Comparison of ENCODE assay signal across 14 cellular contexts in the genomic region with DNA sequence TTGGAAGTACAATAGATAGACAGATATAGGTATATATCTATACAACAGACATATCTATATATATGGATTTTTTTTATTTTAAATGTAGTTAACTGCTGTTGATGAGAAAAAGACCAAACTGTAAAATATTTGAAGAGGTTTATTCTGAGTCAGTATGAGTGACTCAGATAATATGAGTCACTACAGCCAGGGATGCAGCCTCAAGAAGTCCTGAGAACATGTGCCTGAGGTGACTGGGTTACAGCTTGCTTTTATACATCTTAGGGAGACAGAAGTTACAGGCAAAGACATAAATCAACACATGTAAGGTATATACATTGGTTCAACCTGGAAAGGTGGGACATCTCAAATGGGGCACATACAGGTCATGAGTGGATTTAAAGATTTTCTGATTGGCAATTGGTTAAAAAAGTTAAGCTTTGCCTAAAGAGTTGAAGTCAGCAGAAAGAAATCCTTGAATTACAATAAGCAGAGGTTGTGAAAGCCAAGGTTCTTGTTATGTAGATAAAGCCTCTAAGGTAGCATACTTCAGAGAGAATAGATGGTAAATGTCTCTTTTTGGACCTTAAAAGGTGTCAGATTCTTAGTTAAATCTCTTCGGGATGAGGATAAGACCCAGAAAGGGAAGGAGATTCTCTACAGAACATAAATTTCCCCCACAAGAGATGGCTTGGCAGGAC.
DNase-seq lines count a peak whose midpoint lies in the region; ATAC-seq and TF ChIP-seq lines count a peak whose summit lies in the region.
"Had no signal": no experiment of that assay in that cellular context is flagged by ENCODE, and none has a peak within 500 bp of the region (broad histone marks: within the 10 kb centered on the region; RNA-seq: fewer than 3 reads in every experiment).

No MANE protein-coding gene starts in this region.

- no peak overlapping the region for H3K4me3 Mint-ChIP-seq in HFFc6
- H3K4me3 Mint-ChIP-seq: effector memory CD8-positive, alpha-beta T cell had no signal

- H3K27me3 ChIP-seq in iPS DF 6.9 (ENCODE audit: control insufficient read depth, insufficient read depth, low read length) = no peaks in the 10 kb centered on the region
- H3K27me3 ChIP-seq: tibial nerve had no signal

- no peaks in the 10 kb centered on the region for H3K27me3 Mint-ChIP-seq in HFFc6 (ENCODE audit: insufficient read depth)

- in situ Hi-C loops in astrocyte of the cerebellum (cut with HindIII; ENCODE audit: low sequenced_read_pairs) = no loop called here

- H3K4me1 Mint-ChIP-seq in HFFc6 (ENCODE audit: low read depth) = peaks cover 28% of the 10 kb centered on the region

- H3K27ac Mint-ChIP-seq in HFFc6 = peak overlapping the region; percentile 77
- H3K27ac Mint-ChIP-seq: effector memory CD8-positive, alpha-beta T cell had no signal

- WGBS in iPS DF 6.9 (ENCODE audit: insufficient coverage, insufficient read length) = no CpG with 5 or more reads among the region's 1 CpG

- H3K9me3 Mint-ChIP-seq in HFFc6 = no peaks in the 10 kb centered on the region
- H3K9me3 Mint-ChIP-seq: effector memory CD8-positive, alpha-beta T cell had no signal

- no peaks in the 10 kb centered on the region; the same call in 1 of the 2 replicates for H3K36me3 Mint-ChIP-seq in HFFc6 (ENCODE audit: low read depth)

- DNase-seq in AG09309 (ENCODE audit: low read depth) (peak; percentile 27), HFFc6 (peak; percentile 81), astrocyte of the cerebellum (ENCODE audit: low read depth) (peak; percentile 9), iPS DF 6.9 (ENCODE audit: low read depth, low spot score) (peak; percentile 47), NCI-H1694 (lab: John Stamatoyannopoulos, UW) (no peak), dermis blood vessel endothelial cell (no peak), NCI-H446 (lab: John Stamatoyannopoulos, UW) (no peak)
- DNase-seq: activated effector memory CD4-positive, alpha-beta T cell treated with anti-CD3 and anti-CD28 coated beads, Interleukin-2, amount 50 U/mL, for 16 hours; effector memory CD8-positive, alpha-beta T cell; NCI-H1417 treated with DMSO at 0.1 percent for 48 hours had no signal

- ATAC-seq in HG02623 (IDR thresholded peaks at IDR 0.05; ENCODE audit: unreplicated experiment) = no peak
- ATAC-seq: effector memory CD8-positive, alpha-beta T cell; left lobe of liver had no signal

- H3K4me3 ChIP-seq in AG09309 (ENCODE audit: control insufficient read depth, low read depth, low read length) (no peak overlapping the region), astrocyte of the cerebellum (ENCODE audit: low read depth, low read length) (no peak overlapping the region), iPS DF 6.9 (ENCODE audit: low read length) (no peak overlapping the region)
- H3K4me3 ChIP-seq: tibial nerve had no signal

- no peaks in the 10 kb centered on the region for H3K4me1 ChIP-seq in iPS DF 6.9 (ENCODE audit: control insufficient read depth, insufficient read depth, low read length)
- H3K4me1 ChIP-seq: tibial nerve had no signal

- no peak overlapping the region for H3K27ac ChIP-seq in iPS DF 6.9 (ENCODE audit: low read length)
- H3K27ac ChIP-seq: tibial nerve, VCaP had no signal

- H3K36me3 ChIP-seq in iPS DF 6.9 (ENCODE audit: control insufficient read depth, insufficient read depth, low read length) = no peaks in the 10 kb centered on the region
- H3K36me3 ChIP-seq: tibial nerve had no signal

- H3K9me3 ChIP-seq in iPS DF 6.9 (ENCODE audit: control insufficient read depth, insufficient read depth, low read length) = no peaks in the 10 kb centered on the region

- TF ChIP-seq CTCF in AG09309 (IDR thresholded peaks at IDR 0.05; ENCODE audit: control insufficient read depth, insufficient read depth, low read depth, low read length, missing control alignments) (no peak), HFFc6 (IDR thresholded peaks at IDR 0.05) (no peak), astrocyte of the cerebellum (IDR thresholded peaks at IDR 0.05; ENCODE audit: low read depth, low read length, missing control alignments) (no peak)

Comparison
In these comparisons a context has a peak if more than half of its experiments do, and no peak if none do; other contexts are left out.
1. DNase-seq: peak in AG09309 (single experiment), HFFc6 (single experiment), astrocyte of the cerebellum (single experiment) and iPS DF 6.9 (single experiment); none in NCI-H1694 (single experiment), dermis blood vessel endothelial cell (single experiment) and NCI-H446 (0 of 2).